25 cellular contexts compared by ENCODE assay signal in genomic region chr21:15211491-15212133, GRCh38.
A peak's percentile ranks its signal among the peaks of the same experiment; 100 is the strongest.
DNase-seq lines count a peak whose midpoint lies in the region; ATAC-seq and TF ChIP-seq lines count a peak whose summit lies in the region.
"Had no signal": no experiment of that assay in that cellular context is flagged by ENCODE, and none has a peak within 500 bp of the region (broad histone marks: within the 10 kb centered on the region; RNA-seq: fewer than 3 reads in every experiment).

No MANE protein-coding gene starts in this region.

- H3K36me3 ChIP-seq in lower lobe of right lung = no peaks in the 10 kb centered on the region
- H3K36me3 ChIP-seq: adrenal gland, brain microvascular endothelial cell, neural progenitor cell had no signal

- no peak overlapping the region for H3K27ac Mint-ChIP-seq in natural killer cell
- no peak overlapping the region for H3K27ac Mint-ChIP-seq in natural killer cell treated with Interleukin-12 subunit alpha and Interleukin-12 subunit beta and Interleukin-15 and Interleukin-18, amount 100 ng/mL, for 72 hours
- H3K27ac Mint-ChIP-seq in activated T-helper 2 cell treated with anti-CD3 and anti-CD28 coated beads, Interferon-gamma antibody, Interleukin-2, Interleukin-4, amounts not matched to agents 10 μg/mL and 5 μg/mL and 100 μg/mL, durations not matched to agents 14 hours and 24 hours and 36 hours = no peak overlapping the region
- H3K27ac Mint-ChIP-seq: activated T-cell treated with anti-CD3 and anti-CD28 coated beads, Interleukin-2, amount 50 U/mL, for 24 hours; neural progenitor cell had no signal

- intact Hi-C loops in natural killer cell (cut with micrococcal nuclease) = no loop called here
- intact Hi-C loops in lower lobe of right lung (cut with DNase I) = no loop called here
- intact Hi-C loops in activated T-helper 2 cell treated with anti-CD3 and anti-CD28 coated beads, Interferon-gamma antibody, Interleukin-2, Interleukin-4, amounts not matched to agents 10 μg/mL and 5 μg/mL and 100 μg/mL, durations not matched to agents 14 hours and 24 hours and 36 hours (cut with micrococcal nuclease) = no loop called here

- DNase-seq in natural killer cell = no peak
- no peak for DNase-seq in natural killer cell treated with Interleukin-12 subunit alpha and Interleukin-12 subunit beta and Interleukin-15 and Interleukin-18, amount 100 ng/mL, for 72 hours (ENCODE audit: low spot score)
- peak; percentile 51 for DNase-seq in amniotic epithelial cell (ENCODE audit: low read depth)
- no peak for DNase-seq in lower lobe of right lung
- DNase-seq in activated T-helper 2 cell treated with anti-CD3 and anti-CD28 coated beads, Interferon-gamma antibody, Interleukin-2, Interleukin-4, amounts not matched to agents 10 μg/mL and 5 μg/mL and 100 μg/mL, durations not matched to agents 14 hours and 24 hours and 36 hours (ENCODE audit: low spot score) = no peak
- no peak for DNase-seq in DMS 273 (lab: John Stamatoyannopoulos, UW; ENCODE audit: unreplicated experiment)
- no peak for DNase-seq in NCI-H1436 treated with DMSO at 0.1 percent for 48 hours (lab: John Stamatoyannopoulos, UW)
- DNase-seq: activated CD4-positive, alpha-beta T cell treated with anti-CD3 and anti-CD28 coated beads for 48 hours; activated CD8-positive, alpha-beta memory T cell treated with anti-CD3 and anti-CD28 coated beads for 24 hours; activated naive CD4-positive, alpha-beta T cell treated with Interleukin-2 at 50 U/mL for 16 hours; activated T-cell treated with anti-CD3 and anti-CD28 coated beads, Interleukin-2, amount 50 U/mL, for 24 hours; adrenal gland; brain microvascular endothelial cell; DMS53; NCI-H2081 treated with DMSO at 0.1 percent for 48 hours; NCI-H446; PC-3; Right ventricle myocardium superior; stimulated activated naive CD4-positive, alpha-beta T cell had no signal

- ATAC-seq in natural killer cell (peak in 1 of 3 donors; percentile 34), lower lobe of right lung (peak; percentile 25 to 35), HG02973 (IDR thresholded peaks at IDR 0.05; ENCODE audit: unreplicated experiment) (no peak)
- ATAC-seq in natural killer cell treated with Interleukin-12 subunit alpha and Interleukin-12 subunit beta and Interleukin-15 and Interleukin-18, amount 100 ng/mL, for 72 hours = no peak
- ATAC-seq: K562, PC-3, sciatic nerve had no signal

- H3K36me3 Mint-ChIP-seq in natural killer cell = no peaks in the 10 kb centered on the region
- H3K36me3 Mint-ChIP-seq in natural killer cell treated with Interleukin-12 subunit alpha and Interleukin-12 subunit beta and Interleukin-15 and Interleukin-18, amount 100 ng/mL, for 72 hours = no peaks in the 10 kb centered on the region
- H3K36me3 Mint-ChIP-seq in activated T-helper 2 cell treated with anti-CD3 and anti-CD28 coated beads, Interferon-gamma antibody, Interleukin-2, Interleukin-4, amounts not matched to agents 10 μg/mL and 5 μg/mL and 100 μg/mL, durations not matched to agents 14 hours and 24 hours and 36 hours (ENCODE audit: low read depth) = no peaks in the 10 kb centered on the region
- H3K36me3 Mint-ChIP-seq: neural progenitor cell had no signal

- peaks cover 11 to 12% of the 10 kb centered on the region in 2 donors for H3K4me1 Mint-ChIP-seq in natural killer cell
- peaks cover 6 to 10% of the 10 kb centered on the region in 2 donors for H3K4me1 Mint-ChIP-seq in natural killer cell treated with Interleukin-12 subunit alpha and Interleukin-12 subunit beta and Interleukin-15 and Interleukin-18, amount 100 ng/mL, for 72 hours (ENCODE audit: low read depth in 2 of 2)
- H3K4me1 Mint-ChIP-seq in activated T-helper 2 cell treated with anti-CD3 and anti-CD28 coated beads, Interferon-gamma antibody, Interleukin-2, Interleukin-4, amounts not matched to agents 10 μg/mL and 5 μg/mL and 100 μg/mL, durations not matched to agents 14 hours and 24 hours and 36 hours (ENCODE audit: low read depth) = no peaks in the 10 kb centered on the region

- H3K4me3 ChIP-seq in lower lobe of right lung = no peak overlapping the region
- H3K4me3 ChIP-seq: adrenal gland, K562, lung, neural progenitor cell had no signal

- H3K27me3 Mint-ChIP-seq in natural killer cell (ENCODE audit: low read depth in 2 of 2) = peaks cover 0 to 3% of the 10 kb centered on the region in 2 donors
- H3K27me3 Mint-ChIP-seq in natural killer cell treated with Interleukin-12 subunit alpha and Interleukin-12 subunit beta and Interleukin-15 and Interleukin-18, amount 100 ng/mL, for 72 hours = peaks cover 4 to 14% of the 10 kb centered on the region in 2 donors
- no peaks in the 10 kb centered on the region for H3K27me3 Mint-ChIP-seq in activated T-helper 2 cell treated with anti-CD3 and anti-CD28 coated beads, Interferon-gamma antibody, Interleukin-2, Interleukin-4, amounts not matched to agents 10 μg/mL and 5 μg/mL and 100 μg/mL, durations not matched to agents 14 hours and 24 hours and 36 hours (ENCODE audit: low read depth)

- H3K4me3 Mint-ChIP-seq in natural killer cell = peak overlapping the region; percentile 53
- H3K4me3 Mint-ChIP-seq in natural killer cell treated with Interleukin-12 subunit alpha and Interleukin-12 subunit beta and Interleukin-15 and Interleukin-18, amount 100 ng/mL, for 72 hours = no peak overlapping the region
- no peak overlapping the region for H3K4me3 Mint-ChIP-seq in activated T-helper 2 cell treated with anti-CD3 and anti-CD28 coated beads, Interferon-gamma antibody, Interleukin-2, Interleukin-4, amounts not matched to agents 10 μg/mL and 5 μg/mL and 100 μg/mL, durations not matched to agents 14 hours and 24 hours and 36 hours (ENCODE audit: low read depth)
- H3K4me3 Mint-ChIP-seq: activated T-cell treated with anti-CD3 and anti-CD28 coated beads, Interleukin-2, amount 50 U/mL, for 24 hours; neural progenitor cell had no signal

- no peaks in the 10 kb centered on the region for H3K27me3 ChIP-seq in lower lobe of right lung (ENCODE audit: low read depth)
- H3K27me3 ChIP-seq: adrenal gland, brain microvascular endothelial cell, neural progenitor cell had no signal

- H3K4me1 ChIP-seq in lower lobe of right lung = peaks cover 14% of the 10 kb centered on the region

- no peak overlapping the region for H3K27ac ChIP-seq in lower lobe of right lung
- H3K27ac ChIP-seq: adrenal gland, brain microvascular endothelial cell, neural progenitor cell, VCaP had no signal

- no peaks in the 10 kb centered on the region for H3K9me3 Mint-ChIP-seq in natural killer cell
- H3K9me3 Mint-ChIP-seq in natural killer cell treated with Interleukin-12 subunit alpha and Interleukin-12 subunit beta and Interleukin-15 and Interleukin-18, amount 100 ng/mL, for 72 hours = no peaks in the 10 kb centered on the region
- no peaks in the 10 kb centered on the region for H3K9me3 Mint-ChIP-seq in activated T-helper 2 cell treated with anti-CD3 and anti-CD28 coated beads, Interferon-gamma antibody, Interleukin-2, Interleukin-4, amounts not matched to agents 10 μg/mL and 5 μg/mL and 100 μg/mL, durations not matched to agents 14 hours and 24 hours and 36 hours
- H3K9me3 Mint-ChIP-seq: activated T-cell treated with anti-CD3 and anti-CD28 coated beads, Interleukin-2, amount 50 U/mL, for 24 hours had no signal

- TF ChIP-seq CTCF in natural killer cell (IDR thresholded peaks at IDR 0.05) (no peak), lower lobe of right lung (IDR thresholded peaks at IDR 0.05) (no peak)

- no peaks in the 10 kb centered on the region for H3K9me3 ChIP-seq in lower lobe of right lung
- H3K9me3 ChIP-seq: adrenal gland had no signal

Comparison
In these comparisons a context has a peak if more than half of its experiments do, and no peak if none do; other contexts are left out.
1. ATAC-seq: peak in lower lobe of right lung (2 of 2); none in natural killer cell treated with Interleukin-12 subunit alpha and Interleukin-12 subunit beta and Interleukin-15 and Interleukin-18, amount 100 ng/mL, for 72 hours (0 of 2) and HG02973 (single experiment).